ENCODE assay signal across 13 cellular contexts in genomic region chr17:20066253-20066652, GRCh38. TPM values are rescaled to one million over a fixed set of nuclear protein-coding genes. Genes with fewer than 3 reads are reported as not detected.
DNase-seq lines count a peak whose midpoint lies in the region; ATAC-seq and TF ChIP-seq lines count a peak whose summit lies in the region.
"Had no signal": no experiment of that assay in that cellular context is flagged by ENCODE, and none has a peak within 500 bp of the region (broad histone marks: within the 10 kb centered on the region; RNA-seq: fewer than 3 reads in every experiment).

No MANE protein-coding gene starts in this region.

- no peaks in the 10 kb centered on the region for H3K36me3 ChIP-seq in right atrium auricular region
- H3K36me3 ChIP-seq: colonic mucosa, lower lobe of right lung, transverse colon had no signal

- TF ChIP-seq CTCF in astrocyte of the spinal cord (IDR thresholded peaks at IDR 0.05; ENCODE audit: low read depth, low read length) = no peak
- TF ChIP-seq CTCF in right atrium auricular region (IDR thresholded peaks at IDR 0.05) = no peak
- TF ChIP-seq CTCF in GM10248 (IDR thresholded peaks at IDR 0.05; ENCODE audit: control extremely low read depth, extremely low read depth, low read depth, missing control alignments) = no peak

- no peaks in the 10 kb centered on the region for H3K27me3 ChIP-seq in right atrium auricular region
- H3K27me3 ChIP-seq: colonic mucosa, transverse colon had no signal

- peak; percentile 25 for DNase-seq in HCEC 1CT
- DNase-seq in astrocyte of the spinal cord (ENCODE audit: low read depth, low spot score) = peak; percentile 70
- peak; percentile 66 for DNase-seq in right atrium auricular region (ENCODE audit: low spot score)
- peak; percentile 79 for DNase-seq in superior temporal gyrus (ENCODE audit: extremely low spot score)
- DNase-seq in NCI-H1436 (lab: John Stamatoyannopoulos, UW) = no peak
- DNase-seq in NCI-H526 treated with DMSO at 0.1 percent for 48 hours (lab: John Stamatoyannopoulos, UW) = no peak
- DNase-seq in GM10248 (ENCODE audit: extremely low spot score) = no peak
- DNase-seq: activated CD8-positive, alpha-beta T cell treated with anti-CD3 and anti-CD28 coated beads for 36 hours; colonic mucosa; lower lobe of right lung; MV-4-11; transverse colon had no signal

- peak overlapping the region; percentile 64 to 84 for H3K27ac ChIP-seq in right atrium auricular region
- H3K27ac ChIP-seq: colonic mucosa, lower lobe of right lung had no signal

- in situ Hi-C loops in astrocyte of the spinal cord (cut with HindIII; ENCODE audit: low sequenced_read_pairs) = no loop called here

- no peak overlapping the region for H3K4me3 ChIP-seq in astrocyte of the spinal cord (ENCODE audit: low read depth, low read length)
- no peak overlapping the region for H3K4me3 ChIP-seq in right atrium auricular region
- H3K4me3 ChIP-seq: colonic mucosa, lower lobe of right lung, transverse colon had no signal

- POLR2A ChIA-PET in GM10248 (lab: Yijun Ruan, JAX) = no interaction called here

- no peaks in the 10 kb centered on the region for H3K9me3 ChIP-seq in right atrium auricular region
- H3K9me3 ChIP-seq: colonic mucosa, lower lobe of right lung, transverse colon had no signal

- CTCF ChIA-PET in GM10248 (lab: Yijun Ruan, JAX) = interaction anchor here (1.2 to 1.3 kb wide), 2 partner anchors 12 to 58 kb away, joined by 3 to 4 read pairs; no protein-coding TSS in a partner anchor

- ATAC-seq in HG03571 (IDR thresholded peaks at IDR 0.05; ENCODE audit: unreplicated experiment) = no peak
- ATAC-seq: activated CD8-positive, alpha-beta T cell treated with anti-CD3 and anti-CD28 coated beads for 36 hours had no signal

- peaks cover 0 to 38% of the 10 kb centered on the region in 2 donors for H3K4me1 ChIP-seq in right atrium auricular region
- H3K4me1 ChIP-seq: colonic mucosa had no signal

RNA-seq across cellular contexts. Expression of gene SPECC1, which starts 57.1 kb away (rescaled TPM):
- total RNA-seq in right atrium auricular region = 10 to 100 TPM; 10.3 to 13.5 TPM

Comparison
In these comparisons a context has a peak if more than half of its experiments do, and no peak if none do; other contexts are left out.
1. DNase-seq: peak in HCEC 1CT (single experiment), astrocyte of the spinal cord (single experiment), right atrium auricular region (single experiment) and superior temporal gyrus (single experiment); none in NCI-H1436 (single experiment), NCI-H526 treated with DMSO at 0.1 percent for 48 hours (single experiment) and GM10248 (single experiment).